8 cellular contexts compared by ENCODE assay signal in genomic region chr11:5624489-5625278, GRCh38. TPM values are rescaled to one million over a fixed set of nuclear protein-coding genes. Genes with fewer than 3 reads are reported as not detected.
DNase-seq lines count a peak whose midpoint lies in the region; ATAC-seq and TF ChIP-seq lines count a peak whose summit lies in the region.

TRIM34 (plus strand) TSS chr11:5625001; CDS start chr11:5632332, 7,331 bp downstream.

- H4K8ac ChIP-seq in neuronal stem cell (ENCODE audit: low read depth, low read length), result no peak within 1 kb of the TSS

- peak; percentile 38 for DNase-seq in OCI-M2 (lab: John Stamatoyannopoulos, UW; ENCODE audit: unreplicated experiment)
- DNase-seq in activated T-helper 1 cell treated with anti-CD3 and anti-CD28 coated beads, Interleukin-12 subunit alpha, Interleukin-12 subunit beta, Interleukin-2, Interleukin-4 antibody, amounts not matched to agents 30 ng/mL and 10 ng/mL and 1 ng/mL, durations not matched to agents 14 hours and 24 hours and 36 hours (ENCODE audit: low spot score), result peak; percentile 68
- peak; percentile 13 for DNase-seq in fibroblast of the conjunctiva (ENCODE audit: low read depth)
- DNase-seq in neuronal stem cell (ENCODE audit: low spot score), result peak; percentile 11
- DNase-seq in thyroid gland, result peak; percentile 68 to 74
- DNase-seq in DMS114 treated with DMSO at 0.1 percent for 48 hours (lab: John Stamatoyannopoulos, UW; ENCODE audit: unreplicated experiment), result no peak

- H3K4me1 ChIP-seq in neuronal stem cell (ENCODE audit: control insufficient read depth in 2 of 2, insufficient read depth in 1 of 2, low read depth in 1 of 2, low read length in 2 of 2) (peaks cover 3 to 7% of the 10 kb centered on the region in 2 donors), thyroid gland (peaks cover 20 to 32% of the 10 kb centered on the region in 2 donors)

- H3K27me3 ChIP-seq in neuronal stem cell (ENCODE audit: control insufficient read depth in 3 of 3, insufficient read depth in 3 of 3, low read depth in 1 of 3, low read length in 3 of 3) (no peaks in the 10 kb centered on the region), thyroid gland (no peaks in the 10 kb centered on the region)

- peak within 1 kb of the TSS; percentile 79 for H3K27ac Mint-ChIP-seq in activated T-helper 1 cell treated with anti-CD3 and anti-CD28 coated beads, Interleukin-12 subunit alpha, Interleukin-12 subunit beta, Interleukin-2, Interleukin-4 antibody, amounts not matched to agents 30 ng/mL and 10 ng/mL and 1 ng/mL, durations not matched to agents 14 hours and 24 hours and 36 hours

- H3K9ac ChIP-seq in neuronal stem cell (ENCODE audit: low read depth, low read length, poor library complexity), result no peak within 1 kb of the TSS

- H4K91ac ChIP-seq in neuronal stem cell (ENCODE audit: low read depth, low read length, poor library complexity), result no peak within 1 kb of the TSS

- H3K27me3 Mint-ChIP-seq in activated T-helper 1 cell treated with anti-CD3 and anti-CD28 coated beads, Interleukin-12 subunit alpha, Interleukin-12 subunit beta, Interleukin-2, Interleukin-4 antibody, amounts not matched to agents 30 ng/mL and 10 ng/mL and 1 ng/mL, durations not matched to agents 14 hours and 24 hours and 36 hours (ENCODE audit: insufficient read depth), result no peaks in the 10 kb centered on the region

- H3K4me3 Mint-ChIP-seq in activated T-helper 1 cell treated with anti-CD3 and anti-CD28 coated beads, Interleukin-12 subunit alpha, Interleukin-12 subunit beta, Interleukin-2, Interleukin-4 antibody, amounts not matched to agents 30 ng/mL and 10 ng/mL and 1 ng/mL, durations not matched to agents 14 hours and 24 hours and 36 hours, result peak within 1 kb of the TSS; percentile 91

- H3K18ac ChIP-seq in neuronal stem cell (ENCODE audit: low read length), result no peak within 1 kb of the TSS

- H3K27ac ChIP-seq in neuronal stem cell (replicated peaks; ENCODE audit: low read length), result no peak within 1 kb of the TSS
- peak within 1 kb of the TSS; percentile 6 to 50 (median 37) for H3K27ac ChIP-seq in thyroid gland

- intact Hi-C loops in activated T-helper 1 cell treated with anti-CD3 and anti-CD28 coated beads, Interleukin-12 subunit alpha, Interleukin-12 subunit beta, Interleukin-2, Interleukin-4 antibody, amounts not matched to agents 30 ng/mL and 10 ng/mL and 1 ng/mL, durations not matched to agents 14 hours and 24 hours and 36 hours (cut with micrococcal nuclease), result loop anchor here (1.0 to 2.0 kb wide), 4 partner anchors 10 to 65 kb away; partner anchors contain the start of genes TRIM22 and TRIM5
- intact Hi-C loops in thyroid gland (cut with DNase I), result no loop called here

- peak within 1 kb of the TSS; percentile 43 for H3K4me2 ChIP-seq in neuronal stem cell (ENCODE audit: insufficient read depth, low read length, poor library complexity, severe bottlenecking)

- peak in 1 of 2 donors; percentile 67 for TF ChIP-seq POLR2A in thyroid gland (IDR thresholded peaks at IDR 0.05)

- peak within 1 kb of the TSS; percentile 86 for H2AFZ ChIP-seq in neuronal stem cell (ENCODE audit: low read length)

- peaks cover 11% of the 10 kb centered on the region for H3K36me3 Mint-ChIP-seq in activated T-helper 1 cell treated with anti-CD3 and anti-CD28 coated beads, Interleukin-12 subunit alpha, Interleukin-12 subunit beta, Interleukin-2, Interleukin-4 antibody, amounts not matched to agents 30 ng/mL and 10 ng/mL and 1 ng/mL, durations not matched to agents 14 hours and 24 hours and 36 hours (ENCODE audit: low read depth)

- H3K36me3 ChIP-seq in neuronal stem cell (replicated peaks in 1 of 2; ENCODE audit: control insufficient read depth in 2 of 2, insufficient read depth in 2 of 2, low read length in 2 of 2) (no peaks in the 10 kb centered on the region), thyroid gland (no peaks in the 10 kb centered on the region)

- H3K23ac ChIP-seq in neuronal stem cell (ENCODE audit: low read depth, low read length, poor library complexity), result no peak within 1 kb of the TSS

- TF ChIP-seq CTCF in thyroid gland (IDR thresholded peaks at IDR 0.05), result no peak

- H3K4ac ChIP-seq in neuronal stem cell (ENCODE audit: low read length), result no peak within 1 kb of the TSS

- H2BK12ac ChIP-seq in neuronal stem cell (ENCODE audit: low read length), result no peak within 1 kb of the TSS

- H2BK120ac ChIP-seq in neuronal stem cell (ENCODE audit: low read depth, low read length), result no peak within 1 kb of the TSS

- ATAC-seq in GM18861 (IDR thresholded peaks at IDR 0.05; ENCODE audit: unreplicated experiment) (peak; percentile 97), HG02973 (IDR thresholded peaks at IDR 0.05; ENCODE audit: unreplicated experiment) (peak; percentile 98)

- H3K4me3 ChIP-seq in neuronal stem cell (ENCODE audit: low read length in 2 of 2) (peak within 1 kb of the TSS in 1 of 2 donors; percentile 36), thyroid gland (replicated peaks in 1 of 3) (peak within 1 kb of the TSS in 2 of 3 donors; percentile 36 to 42)

- H2BK5ac ChIP-seq in neuronal stem cell (ENCODE audit: low read length), result no peak within 1 kb of the TSS

- no peak within 1 kb of the TSS for H2AK5ac ChIP-seq in neuronal stem cell (ENCODE audit: low read depth, low read length)

- no CpG with 5 or more reads among the region's 7 CpGs for WGBS in neuronal stem cell (ENCODE audit: extremely low coverage in 2 of 2, insufficient read length in 2 of 2, insufficient replicate concordance in 1 of 2), 2 donors
- 15 to 16% methylated on average over 7 of the region's 7 CpGs for WGBS in thyroid gland, 2 donors

- H2BK15ac ChIP-seq in neuronal stem cell (ENCODE audit: low read length), result no peak within 1 kb of the TSS

- H3K79me1 ChIP-seq in neuronal stem cell (ENCODE audit: low read depth, low read length), result no peaks in the 10 kb centered on the region

- peaks cover 47% of the 10 kb centered on the region for H3K4me1 Mint-ChIP-seq in activated T-helper 1 cell treated with anti-CD3 and anti-CD28 coated beads, Interleukin-12 subunit alpha, Interleukin-12 subunit beta, Interleukin-2, Interleukin-4 antibody, amounts not matched to agents 30 ng/mL and 10 ng/mL and 1 ng/mL, durations not matched to agents 14 hours and 24 hours and 36 hours (ENCODE audit: low read depth)

- no peak within 1 kb of the TSS for H3K14ac ChIP-seq in neuronal stem cell (ENCODE audit: low read length)

- H3K9me3 ChIP-seq in neuronal stem cell (replicated peaks in 1 of 2; ENCODE audit: control insufficient read depth in 2 of 2, insufficient read depth in 1 of 2, low read depth in 1 of 2, low read length in 2 of 2) (no peaks in the 10 kb centered on the region), thyroid gland (no peaks in the 10 kb centered on the region)

- H3K9me3 Mint-ChIP-seq in activated T-helper 1 cell treated with anti-CD3 and anti-CD28 coated beads, Interleukin-12 subunit alpha, Interleukin-12 subunit beta, Interleukin-2, Interleukin-4 antibody, amounts not matched to agents 30 ng/mL and 10 ng/mL and 1 ng/mL, durations not matched to agents 14 hours and 24 hours and 36 hours, result peaks cover 7% of the 10 kb centered on the region

RNA-seq across cellular contexts. Expression of gene TRIM34, which starts in this region (rescaled TPM):
- 4.6 and 5.4 TPM in 2 replicates for total RNA-seq in activated T-helper 1 cell treated with anti-CD3 and anti-CD28 coated beads, Interleukin-12 subunit alpha, Interleukin-12 subunit beta, Interleukin-2, Interleukin-4 antibody, amounts not matched to agents 30 ng/mL and 10 ng/mL and 1 ng/mL, durations not matched to agents 14 hours and 24 hours and 36 hours
- polyA plus RNA-seq in neuronal stem cell (2013, experiment 1 of 2), result 2.9 TPM
- 2.3 TPM for polyA plus RNA-seq in neuronal stem cell (2013, experiment 2 of 2)
- 10 to 100 TPM in 1 of 4 donors, 1 to 10 TPM in 3; 7.0 to 11.1 (median 7.6) TPM for total RNA-seq in thyroid gland
